In genomic region chr9:82410306-82410705, GRCh38 we compare ENCODE assay signal across 10 cellular contexts.
DNase-seq lines count a peak whose midpoint lies in the region; ATAC-seq and TF ChIP-seq lines count a peak whose summit lies in the region.
"Had no signal": no experiment of that assay in that cellular context is flagged by ENCODE, and none has a peak within 500 bp of the region (broad histone marks: within the 10 kb centered on the region; RNA-seq: fewer than 3 reads in every experiment).

No MANE protein-coding gene starts in this region.

- no peak overlapping the region for H3K27ac Mint-ChIP-seq in activated CD8-positive, alpha-beta T cell treated with anti-CD3 and anti-CD28 coated beads for 36 hours
- no peak overlapping the region for H3K27ac Mint-ChIP-seq in activated CD8-positive, alpha-beta T cell treated with anti-CD3 and anti-CD28 coated beads, Interleukin-2, amount 10 ng/mL, durations not matched to agents 7 days and 5 days
- H3K27ac Mint-ChIP-seq in type B pancreatic cell, result no peak overlapping the region

- H3K27ac ChIP-seq in coronary artery, result no peak overlapping the region
- H3K27ac ChIP-seq: upper lobe of right lung had no signal

- H3K27me3 Mint-ChIP-seq in activated CD8-positive, alpha-beta T cell treated with anti-CD3 and anti-CD28 coated beads for 36 hours, result no peaks in the 10 kb centered on the region
- H3K27me3 Mint-ChIP-seq in activated CD8-positive, alpha-beta T cell treated with anti-CD3 and anti-CD28 coated beads, Interleukin-2, amount 10 ng/mL, durations not matched to agents 7 days and 5 days (ENCODE audit: low read depth), result no peaks in the 10 kb centered on the region
- no peaks in the 10 kb centered on the region for H3K27me3 Mint-ChIP-seq in type B pancreatic cell

- no peak overlapping the region for H3K4me3 Mint-ChIP-seq in activated CD8-positive, alpha-beta T cell treated with anti-CD3 and anti-CD28 coated beads for 36 hours
- H3K4me3 Mint-ChIP-seq in activated CD8-positive, alpha-beta T cell treated with anti-CD3 and anti-CD28 coated beads, Interleukin-2, amount 10 ng/mL, durations not matched to agents 7 days and 5 days, result no peak overlapping the region
- peak overlapping the region; percentile 10 for H3K4me3 Mint-ChIP-seq in type B pancreatic cell

- H3K9me3 Mint-ChIP-seq in activated CD8-positive, alpha-beta T cell treated with anti-CD3 and anti-CD28 coated beads for 36 hours, result no peaks in the 10 kb centered on the region
- no peaks in the 10 kb centered on the region for H3K9me3 Mint-ChIP-seq in activated CD8-positive, alpha-beta T cell treated with anti-CD3 and anti-CD28 coated beads, Interleukin-2, amount 10 ng/mL, durations not matched to agents 7 days and 5 days (ENCODE audit: insufficient read depth)
- H3K9me3 Mint-ChIP-seq in type B pancreatic cell, result peaks cover 18% of the 10 kb centered on the region

- no peak for TF ChIP-seq CTCF in activated CD8-positive, alpha-beta T cell treated with anti-CD3 and anti-CD28 coated beads for 36 hours (IDR thresholded peaks at IDR 0.05)
- TF ChIP-seq CTCF in type B pancreatic cell (conservative IDR thresholded peaks at IDR 0.05), result no peak
- no peak for TF ChIP-seq CTCF in coronary artery (IDR thresholded peaks at IDR 0.05)

- POLR2A ChIA-PET in activated CD8-positive, alpha-beta T cell treated with anti-CD3 and anti-CD28 coated beads for 36 hours (lab: Charles Lee), result no interaction called here
- POLR2A ChIA-PET in activated CD8-positive, alpha-beta T cell treated with anti-CD3 and anti-CD28 coated beads, Interleukin-2, amount 10 ng/mL, durations not matched to agents 7 days and 5 days (lab: Charles Lee), result no interaction called here

- CTCF ChIA-PET in activated CD8-positive, alpha-beta T cell treated with anti-CD3 and anti-CD28 coated beads for 36 hours (lab: Charles Lee), result no interaction called here
- CTCF ChIA-PET in activated CD8-positive, alpha-beta T cell treated with anti-CD3 and anti-CD28 coated beads, Interleukin-2, amount 10 ng/mL, durations not matched to agents 7 days and 5 days (lab: Charles Lee), result no interaction called here

- no peaks in the 10 kb centered on the region for H3K36me3 Mint-ChIP-seq in activated CD8-positive, alpha-beta T cell treated with anti-CD3 and anti-CD28 coated beads for 36 hours (ENCODE audit: low read depth)
- H3K36me3 Mint-ChIP-seq in activated CD8-positive, alpha-beta T cell treated with anti-CD3 and anti-CD28 coated beads, Interleukin-2, amount 10 ng/mL, durations not matched to agents 7 days and 5 days (ENCODE audit: low read depth), result no peaks in the 10 kb centered on the region
- H3K36me3 Mint-ChIP-seq in type B pancreatic cell, result no peaks in the 10 kb centered on the region

- ATAC-seq in activated CD8-positive, alpha-beta T cell treated with anti-CD3 and anti-CD28 coated beads for 36 hours, result peak; percentile 39
- no peak for ATAC-seq in activated CD8-positive, alpha-beta T cell treated with anti-CD3 and anti-CD28 coated beads, Interleukin-2, amount 10 ng/mL, durations not matched to agents 7 days and 5 days
- ATAC-seq in HG02981 (IDR thresholded peaks at IDR 0.05; ENCODE audit: unreplicated experiment), result peak; percentile 96
- ATAC-seq: SK-N-SH treated with all-trans-retinoic acid at 6 μM for 48 hours, upper lobe of right lung had no signal

- DNase-seq in activated CD8-positive, alpha-beta T cell treated with anti-CD3 and anti-CD28 coated beads for 36 hours, result peak; percentile 2
- no peak for DNase-seq in activated CD8-positive, alpha-beta T cell treated with anti-CD3 and anti-CD28 coated beads, Interleukin-2, amount 10 ng/mL, durations not matched to agents 7 days and 5 days
- DNase-seq in RPMI8226, result peak; percentile 16
- DNase-seq in type B pancreatic cell (ENCODE audit: extremely low spot score, unreplicated experiment), result no peak
- DNase-seq in coronary artery (ENCODE audit: low spot score), result no peak
- no peak for DNase-seq in central memory CD4-positive, alpha-beta T cell
- no peak for DNase-seq in NCI-H82 treated with DMSO at 0.1 percent for 48 hours (lab: John Stamatoyannopoulos, UW; ENCODE audit: unreplicated experiment)
- DNase-seq: upper lobe of right lung had no signal

- H3K4me3 ChIP-seq in coronary artery, result no peak overlapping the region
- H3K4me3 ChIP-seq: upper lobe of right lung had no signal

- peaks cover 3% of the 10 kb centered on the region for H3K4me1 Mint-ChIP-seq in activated CD8-positive, alpha-beta T cell treated with anti-CD3 and anti-CD28 coated beads for 36 hours (ENCODE audit: low read depth)
- no peaks in the 10 kb centered on the region for H3K4me1 Mint-ChIP-seq in activated CD8-positive, alpha-beta T cell treated with anti-CD3 and anti-CD28 coated beads, Interleukin-2, amount 10 ng/mL, durations not matched to agents 7 days and 5 days (ENCODE audit: low read depth)
- peaks cover 35% of the 10 kb centered on the region for H3K4me1 Mint-ChIP-seq in type B pancreatic cell (ENCODE audit: unreplicated experiment)

- intact Hi-C loops in activated CD8-positive, alpha-beta T cell treated with anti-CD3 and anti-CD28 coated beads for 36 hours (cut with micrococcal nuclease), result no loop called here

Comparison
In these comparisons a context has a peak if more than half of its experiments do, and no peak if none do; other contexts are left out.
1. DNase-seq: peak in activated CD8-positive, alpha-beta T cell treated with anti-CD3 and anti-CD28 coated beads for 36 hours (single experiment) and RPMI8226 (single experiment); none in activated CD8-positive, alpha-beta T cell treated with anti-CD3 and anti-CD28 coated beads, Interleukin-2, amount 10 ng/mL, durations not matched to agents 7 days and 5 days (single experiment), type B pancreatic cell (single experiment), coronary artery (single experiment), central memory CD4-positive, alpha-beta T cell (single experiment) and NCI-H82 treated with DMSO at 0.1 percent for 48 hours (single experiment).